Comparison of ENCODE assay signal across 15 cellular contexts in the genomic region with DNA sequence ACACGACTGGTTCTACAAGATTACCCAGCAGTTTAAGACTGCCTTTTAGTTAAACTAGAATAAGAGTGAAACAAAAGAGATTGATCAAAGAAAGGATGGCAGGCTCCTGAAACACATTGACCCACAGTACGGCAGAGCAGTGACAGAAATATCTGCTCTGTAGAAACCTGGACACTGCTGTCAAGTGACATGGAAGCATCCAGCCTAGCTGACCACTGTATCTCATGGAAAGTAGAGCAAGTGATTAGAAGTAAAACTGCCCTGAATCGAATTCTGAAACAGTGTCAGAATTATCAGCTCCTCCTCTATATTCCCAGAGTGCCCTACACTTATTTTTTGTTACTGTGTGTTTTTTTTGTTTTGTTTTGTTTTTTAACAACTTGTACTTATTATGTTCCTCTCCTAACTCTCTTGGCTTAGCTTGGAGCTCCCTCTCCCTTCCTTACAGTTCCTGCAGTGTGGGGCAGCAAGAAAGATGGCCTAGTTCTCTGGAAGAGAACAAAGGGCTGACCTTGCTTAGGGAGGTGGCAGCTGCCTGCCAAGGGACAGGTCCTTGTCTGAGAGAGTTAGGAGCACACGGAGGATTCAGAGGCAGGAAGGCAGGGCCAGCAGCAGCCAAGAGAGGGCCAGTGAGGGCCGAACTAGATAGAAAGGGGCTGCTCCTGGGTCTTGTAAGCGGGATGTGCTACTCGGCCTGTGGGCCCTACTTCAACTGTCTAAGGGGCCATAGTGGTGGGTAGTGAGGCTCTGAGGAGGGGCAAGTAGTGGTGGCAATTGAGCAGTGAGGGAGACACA.
DNase-seq lines count a peak whose midpoint lies in the region; ATAC-seq and TF ChIP-seq lines count a peak whose summit lies in the region.
"Had no signal": no experiment of that assay in that cellular context is flagged by ENCODE, and none has a peak within 500 bp of the region (broad histone marks: within the 10 kb centered on the region; RNA-seq: fewer than 3 reads in every experiment).

No MANE protein-coding gene starts in this region.

- H4K8ac ChIP-seq in H9 (replicated peaks; ENCODE audit: insufficient read length, low read depth, low read length): no peak overlapping the region

- ATAC-seq in GM19452 (IDR thresholded peaks at IDR 0.05; ENCODE audit: unreplicated experiment) (no peak), HG03442 (IDR thresholded peaks at IDR 0.05; ENCODE audit: unreplicated experiment) (no peak)
- ATAC-seq: activated naive CD4-positive, alpha-beta T cell treated with anti-CD3 and anti-CD28 coated beads, Interleukin-2, amount 50 U/mL, for 72 hours; Right ventricle myocardium inferior had no signal

- no peaks in the 10 kb centered on the region for H3K4me1 ChIP-seq in H9 (ENCODE audit: insufficient read depth, low read length)

- H3T11ph ChIP-seq in H9 (ENCODE audit: low read length): no peak overlapping the region

- H3K4ac ChIP-seq in H9 (ENCODE audit: low read depth, low read length): no peak overlapping the region

- H2BK20ac ChIP-seq in H9 (ENCODE audit: low read depth, low read length, poor library complexity, severe bottlenecking): no peak overlapping the region

- H3K36me3 Mint-ChIP-seq in H9 (ENCODE audit: insufficient read depth in 1 of 3, low read depth in 3 of 3): peaks cover 0 to 5% (median 0%) of the 10 kb centered on the region in 3 experiments; a peak in 3 of 7 replicates
- H3K36me3 Mint-ChIP-seq: activated naive CD4-positive, alpha-beta T cell treated with anti-CD3 and anti-CD28 coated beads, Interleukin-2, amount 50 U/mL, for 72 hours; memory B cell had no signal

- no peaks in the 10 kb centered on the region for H3K9me3 Mint-ChIP-seq in H9
- H3K9me3 Mint-ChIP-seq: activated CD4-positive, alpha-beta T cell treated with anti-CD3 and anti-CD28 coated beads, Interleukin-2, amount 10 ng/mL, durations not matched to agents 7 days and 5 days had no signal

- H3K4me2 ChIP-seq in H9 (ENCODE audit: insufficient read depth, insufficient read length, low read length): no peak overlapping the region

- no peak overlapping the region for H2BK120ac ChIP-seq in H9 (ENCODE audit: low read depth, low read length, poor library complexity, severe bottlenecking)

- no peaks in the 10 kb centered on the region for H3K9me3 ChIP-seq in H9 (ENCODE audit: control insufficient read depth, low read depth, low read length)
- H3K9me3 ChIP-seq: ovary had no signal

- TF ChIP-seq CTCF in H9 (conservative IDR thresholded peaks at IDR 0.05): peak; percentile 38; the same call in 2 of the 3 replicates
- TF ChIP-seq CTCF in fibroblast of mammary gland (conservative IDR thresholded peaks at IDR 0.05; ENCODE audit: control insufficient read depth, insufficient read depth, low read depth, low read length): peak; percentile 8

- H2AK5ac ChIP-seq in H9 (ENCODE audit: insufficient read length, low read length): no peak overlapping the region

- H2BK5ac ChIP-seq in H9 (ENCODE audit: insufficient read length, low read length): no peak overlapping the region

- no peak overlapping the region for H3K23ac ChIP-seq in H9 (ENCODE audit: insufficient read length, low read depth, low read length)

- H3K79me1 ChIP-seq in H9 (ENCODE audit: insufficient read depth, low read depth, low read length, poor library complexity, severe bottlenecking): no peaks in the 10 kb centered on the region

- DNase-seq in H9: peak; percentile 36
- peak; percentile 35 for DNase-seq in OCI-M1 (lab: John Stamatoyannopoulos, UW)
- DNase-seq in fibroblast of mammary gland (ENCODE audit: low read depth): no peak
- DNase-seq in renal cortical epithelial cell (ENCODE audit: low read depth): peak; percentile 50
- DNase-seq in NCI-H69 (lab: John Stamatoyannopoulos, UW): no peak
- DNase-seq: activated CD4-positive, alpha-beta T cell treated with anti-CD3 and anti-CD28 coated beads, Interleukin-2, amount 10 ng/mL, durations not matched to agents 7 days and 5 days; brain microvascular endothelial cell; NCI-H2171; ovary; T-helper 9 cell had no signal

- no peak overlapping the region for H2AFZ ChIP-seq in H9 (ENCODE audit: low read length)

- no peaks in the 10 kb centered on the region for H3K27me3 ChIP-seq in H9 (ENCODE audit: insufficient read depth, low read length)
- H3K27me3 ChIP-seq: brain microvascular endothelial cell, ovary had no signal

- no peaks in the 10 kb centered on the region for H3K27me3 Mint-ChIP-seq in H9 (ENCODE audit: low read depth)
- H3K27me3 Mint-ChIP-seq: activated CD4-positive, alpha-beta T cell treated with anti-CD3 and anti-CD28 coated beads, Interleukin-2, amount 10 ng/mL, durations not matched to agents 7 days and 5 days had no signal

- H3K4me3 ChIP-seq in fibroblast of mammary gland (ENCODE audit: control insufficient read depth, low read depth, low read length): no peak overlapping the region
- H3K4me3 ChIP-seq: ovary had no signal

- WGBS in H9 (ENCODE audit: extremely low coverage, insufficient read length, low lambda C conversion rate): no CpG with 5 or more reads among the region's 7 CpGs

- no peak overlapping the region for H4K91ac ChIP-seq in H9 (ENCODE audit: insufficient read length, low read depth, low read length)

- no peak overlapping the region for H3K9ac ChIP-seq in H9 (ENCODE audit: extremely low read depth, insufficient read length, low read length)

- H2BK12ac ChIP-seq in H9 (ENCODE audit: insufficient read length, low read depth, low read length): no peak overlapping the region

- no peak overlapping the region for H2BK15ac ChIP-seq in H9 (ENCODE audit: low read depth, low read length)

- peak overlapping the region in 2 of 3 experiments; percentile 17 to 73; a peak in 4 of 7 replicates for H3K27ac Mint-ChIP-seq in H9
- H3K27ac Mint-ChIP-seq: activated CD4-positive, alpha-beta T cell treated with anti-CD3 and anti-CD28 coated beads, Interleukin-2, amount 10 ng/mL, durations not matched to agents 7 days and 5 days; activated naive CD4-positive, alpha-beta T cell treated with anti-CD3 and anti-CD28 coated beads, Interleukin-2, amount 50 U/mL, for 72 hours; memory B cell had no signal

- H3K4me1 Mint-ChIP-seq in H9: peaks cover 0 to 6% of the 10 kb centered on the region in 2 experiments
- H3K4me1 Mint-ChIP-seq: activated CD4-positive, alpha-beta T cell treated with anti-CD3 and anti-CD28 coated beads, Interleukin-2, amount 10 ng/mL, durations not matched to agents 7 days and 5 days; memory B cell had no signal

- H3K27ac ChIP-seq in H9 (ENCODE audit: insufficient read length, low read depth, low read length): no peak overlapping the region
- H3K27ac ChIP-seq: brain microvascular endothelial cell, ovary had no signal

- no peak overlapping the region for H3K14ac ChIP-seq in H9 (ENCODE audit: insufficient read depth, low read length)

- no peaks in the 10 kb centered on the region for H3K79me2 ChIP-seq in H9 (ENCODE audit: insufficient read depth, low read length)

- no peaks in the 10 kb centered on the region for H3K23me2 ChIP-seq in H9 (ENCODE audit: insufficient read length, low read depth, low read length, poor library complexity, severe bottlenecking)

- no peak overlapping the region for H4K5ac ChIP-seq in H9 (ENCODE audit: insufficient read length, low read depth, low read length)

- no peaks in the 10 kb centered on the region for H4K20me1 ChIP-seq in H9 (ENCODE audit: control insufficient read depth, insufficient read depth, insufficient read length)

- H3K4me3 Mint-ChIP-seq in H9: no peak overlapping the region
- H3K4me3 Mint-ChIP-seq: activated CD4-positive, alpha-beta T cell treated with anti-CD3 and anti-CD28 coated beads, Interleukin-2, amount 10 ng/mL, durations not matched to agents 7 days and 5 days; memory B cell had no signal

- no peak overlapping the region for H3K18ac ChIP-seq in H9 (ENCODE audit: insufficient read length, low read depth, low read length)

- no peak overlapping the region for H3K56ac ChIP-seq in H9 (ENCODE audit: insufficient read length, low read depth, low read length)

Comparison
In these comparisons a context has a peak if more than half of its experiments do, and no peak if none do; other contexts are left out.
1. DNase-seq: peak in H9 (single experiment), OCI-M1 (single experiment) and renal cortical epithelial cell (single experiment); none in fibroblast of mammary gland (single experiment) and NCI-H69 (single experiment).